ENCODE assay signal across 18 cellular contexts in genomic region chr5:169632946-169633345, GRCh38. TPM values are rescaled to one million over a fixed set of nuclear protein-coding genes. Genes with fewer than 3 reads are reported as not detected.
DNase-seq lines count a peak whose midpoint lies in the region; ATAC-seq and TF ChIP-seq lines count a peak whose summit lies in the region.
"Had no signal": no experiment of that assay in that cellular context is flagged by ENCODE, and none has a peak within 500 bp of the region (broad histone marks: within the 10 kb centered on the region; RNA-seq: fewer than 3 reads in every experiment).

No MANE protein-coding gene starts in this region.

- intact Hi-C loops in sciatic nerve (cut with DNase I), result no loop called here

- TF ChIP-seq CTCF in nephron progenitor cell (IDR thresholded peaks at IDR 0.05), result no peak

- peaks cover 33% of the 10 kb centered on the region for H3K27me3 Mint-ChIP-seq in nephron progenitor cell (ENCODE audit: low read depth, poor library complexity)
- H3K27me3 Mint-ChIP-seq: CD4-positive, CD25-positive, alpha-beta regulatory T cell had no signal

- peaks cover 7% of the 10 kb centered on the region for H3K9me3 ChIP-seq in MG63
- H3K9me3 ChIP-seq: BE2C had no signal

- no peak overlapping the region for H3K27ac Mint-ChIP-seq in nephron progenitor cell
- H3K27ac Mint-ChIP-seq: CD14-positive monocyte; CD4-positive, alpha-beta memory T cell; CD4-positive, CD25-positive, alpha-beta regulatory T cell had no signal

- no peak overlapping the region for H3K4me3 ChIP-seq in MG63
- H3K4me3 ChIP-seq: BLaER1 had no signal

- H3K27me3 ChIP-seq in MG63, result no peaks in the 10 kb centered on the region
- H3K27me3 ChIP-seq: BE2C, BLaER1 had no signal

- peaks cover 19% of the 10 kb centered on the region for H3K9me3 Mint-ChIP-seq in nephron progenitor cell

- peaks cover 4% of the 10 kb centered on the region for H3K4me1 Mint-ChIP-seq in nephron progenitor cell

- no peak overlapping the region for H3K4me3 Mint-ChIP-seq in nephron progenitor cell
- H3K4me3 Mint-ChIP-seq: CD14-positive monocyte; CD4-positive, alpha-beta memory T cell; CD4-positive, CD25-positive, alpha-beta regulatory T cell had no signal

- H3K36me3 ChIP-seq in MG63, result no peaks in the 10 kb centered on the region
- H3K36me3 ChIP-seq: BE2C, BLaER1 had no signal

- no peak for ATAC-seq in sciatic nerve

- peak; percentile 63 for DNase-seq in MG63
- DNase-seq in fibroblast of peridontal ligament (ENCODE audit: extremely low read depth), result peak; percentile 42
- no peak for DNase-seq in nephron progenitor cell
- no peak for DNase-seq in sciatic nerve (ENCODE audit: low spot score)
- DNase-seq in NCI-H2029 treated with DMSO at 0.1 percent for 48 hours (lab: John Stamatoyannopoulos, UW), result no peak
- DNase-seq: 8988T; ACHN; BE2C; C1 segment of cervical spinal cord; CD4-positive, alpha-beta memory T cell; CD4-positive, CD25-positive, alpha-beta regulatory T cell; CD8-positive, alpha-beta memory T cell; COR-L47; DMS 273 treated with DMSO at 0.1 percent for 48 hours; DMS79 treated with DMSO at 0.1 percent for 48 hours; GF-D8 had no signal

- H3K36me3 Mint-ChIP-seq in nephron progenitor cell (ENCODE audit: low read depth), result no peaks in the 10 kb centered on the region
- H3K36me3 Mint-ChIP-seq: CD14-positive monocyte had no signal

RNA-seq across cellular contexts. Expression of gene DOCK2, which starts 4.1 kb away (rescaled TPM):
- 0.39 and 12.6 TPM in 2 replicates for total RNA-seq in MG63 (2014; rRNA removed; shearing (Covaris generic); ENCODE audit: low replicate concordance)
- total RNA-seq in sciatic nerve, result 32.9 TPM

RNA-seq across cellular contexts. Expression of gene SPDL1, which starts 49.4 kb away (rescaled TPM):
- total RNA-seq in MG63 (2014; rRNA removed; shearing (Covaris generic); ENCODE audit: low replicate concordance), result 22.4 and 65.6 TPM in 2 replicates
- total RNA-seq in sciatic nerve, result 9.3 TPM

Comparison
In these comparisons a context has a peak if more than half of its experiments do, and no peak if none do; other contexts are left out.
1. DNase-seq: peak in MG63 (single experiment) and fibroblast of peridontal ligament (single experiment); none in nephron progenitor cell (single experiment), sciatic nerve (single experiment) and NCI-H2029 treated with DMSO at 0.1 percent for 48 hours (single experiment).